15 cellular contexts compared by ENCODE assay signal in the genomic region with DNA sequence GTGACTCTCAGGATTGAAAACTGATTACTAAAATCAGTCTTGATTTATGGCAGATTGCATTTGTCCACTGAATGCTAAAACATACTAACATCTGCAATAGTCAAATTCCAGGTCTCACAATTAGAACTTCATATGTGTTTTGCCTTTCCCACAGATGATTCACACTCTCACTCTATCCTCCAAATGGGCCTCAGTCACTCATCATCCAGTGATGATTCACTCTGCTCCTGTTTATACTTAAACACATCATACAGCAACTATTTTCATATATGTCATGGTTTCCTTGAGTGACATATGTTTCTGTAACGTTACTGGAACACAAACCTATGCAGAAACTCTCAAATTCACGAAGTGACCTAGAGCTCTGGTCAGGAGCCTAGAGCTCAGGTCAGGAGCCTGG.
DNase-seq lines count a peak whose midpoint lies in the region; ATAC-seq and TF ChIP-seq lines count a peak whose summit lies in the region.
"Had no signal": no experiment of that assay in that cellular context is flagged by ENCODE, and none has a peak within 500 bp of the region (broad histone marks: within the 10 kb centered on the region; RNA-seq: fewer than 3 reads in every experiment).

No MANE protein-coding gene starts in this region.

- peak; percentile 43 for ATAC-seq in activated naive CD8-positive, alpha-beta T cell treated with anti-CD3 and anti-CD28 coated beads, Interleukin-2, amount 50 U/mL, for 24 hours
- ATAC-seq in RWPE2 (ENCODE audit: low read depth) (peak; percentile 99), psoas muscle (no peak)
- ATAC-seq: K562, T-helper 17 cell, upper lobe of right lung had no signal

- intact Hi-C loops in psoas muscle (cut with DNase I), result no loop called here

- no peak overlapping the region for H3K4me3 ChIP-seq in RWPE2 (ENCODE audit: severe bottlenecking)
- no peak overlapping the region for H3K4me3 ChIP-seq in fibroblast of mammary gland (ENCODE audit: control insufficient read depth, low read depth, low read length)
- H3K4me3 ChIP-seq in psoas muscle, result no peak overlapping the region
- H3K4me3 ChIP-seq: K562, upper lobe of right lung had no signal

- no peak overlapping the region for H3K4me3 Mint-ChIP-seq in activated naive CD8-positive, alpha-beta T cell treated with anti-CD3 and anti-CD28 coated beads, Interleukin-2, amount 50 U/mL, for 24 hours
- H3K4me3 Mint-ChIP-seq in activated naive CD8-positive, alpha-beta T cell treated with anti-CD3 and anti-CD28 coated beads for 36 hours, result no peak overlapping the region
- H3K4me3 Mint-ChIP-seq: T-helper 17 cell had no signal

- H3K36me3 Mint-ChIP-seq in activated naive CD8-positive, alpha-beta T cell treated with anti-CD3 and anti-CD28 coated beads, Interleukin-2, amount 50 U/mL, for 24 hours (ENCODE audit: low read depth), result no peaks in the 10 kb centered on the region
- no peaks in the 10 kb centered on the region for H3K36me3 Mint-ChIP-seq in activated naive CD8-positive, alpha-beta T cell treated with anti-CD3 and anti-CD28 coated beads for 36 hours

- peaks cover 4% of the 10 kb centered on the region for H3K27me3 Mint-ChIP-seq in activated naive CD8-positive, alpha-beta T cell treated with anti-CD3 and anti-CD28 coated beads, Interleukin-2, amount 50 U/mL, for 24 hours
- peaks cover 4% of the 10 kb centered on the region for H3K27me3 Mint-ChIP-seq in activated naive CD8-positive, alpha-beta T cell treated with anti-CD3 and anti-CD28 coated beads for 36 hours

- H3K27me3 ChIP-seq in RWPE2 (ENCODE audit: insufficient read depth, poor library complexity, severe bottlenecking) (no peaks in the 10 kb centered on the region), psoas muscle (ENCODE audit: insufficient read depth in 3 of 3, low read length in 2 of 3) (no peaks in the 10 kb centered on the region)
- H3K27me3 ChIP-seq: upper lobe of right lung had no signal

- WGBS in psoas muscle, 3 donors, result 59 to 75% (median 68%) methylated on average over 2 of the region's 2 CpGs

- TF ChIP-seq CTCF in RWPE2 (IDR thresholded peaks at IDR 0.05; ENCODE audit: poor library complexity, severe bottlenecking) (no peak), fibroblast of mammary gland (conservative IDR thresholded peaks at IDR 0.05; ENCODE audit: control insufficient read depth, insufficient read depth, low read depth, low read length) (no peak), psoas muscle (IDR thresholded peaks at IDR 0.05) (no peak)

- H3K9me3 Mint-ChIP-seq in activated naive CD8-positive, alpha-beta T cell treated with anti-CD3 and anti-CD28 coated beads, Interleukin-2, amount 50 U/mL, for 24 hours, result no peaks in the 10 kb centered on the region
- H3K9me3 Mint-ChIP-seq in activated naive CD8-positive, alpha-beta T cell treated with anti-CD3 and anti-CD28 coated beads for 36 hours, result no peaks in the 10 kb centered on the region

- H3K4me1 ChIP-seq in RWPE2 (ENCODE audit: insufficient read depth, poor library complexity, severe bottlenecking) (peaks cover 12% of the 10 kb centered on the region), psoas muscle (no peaks in the 10 kb centered on the region)
- H3K4me1 ChIP-seq: upper lobe of right lung had no signal

- no peaks in the 10 kb centered on the region for H3K4me1 Mint-ChIP-seq in activated naive CD8-positive, alpha-beta T cell treated with anti-CD3 and anti-CD28 coated beads, Interleukin-2, amount 50 U/mL, for 24 hours
- no peaks in the 10 kb centered on the region for H3K4me1 Mint-ChIP-seq in activated naive CD8-positive, alpha-beta T cell treated with anti-CD3 and anti-CD28 coated beads for 36 hours

- H3K9me3 ChIP-seq in RWPE2 (ENCODE audit: severe bottlenecking) (no peaks in the 10 kb centered on the region), psoas muscle (no peaks in the 10 kb centered on the region)
- H3K9me3 ChIP-seq: upper lobe of right lung had no signal

- no peak for DNase-seq in activated naive CD8-positive, alpha-beta T cell treated with anti-CD3 and anti-CD28 coated beads, Interleukin-2, amount 50 U/mL, for 24 hours
- no peak for DNase-seq in activated naive CD8-positive, alpha-beta T cell treated with anti-CD3 and anti-CD28 coated beads for 36 hours
- DNase-seq in RWPE2 (ENCODE audit: low spot score) (no peak), fibroblast of mammary gland (ENCODE audit: low read depth) (peak; percentile 93), stromal cell of bone marrow (ENCODE audit: low read depth) (peak; percentile 59), NCI-H524 treated with DMSO at 0.1 percent for 48 hours (lab: John Stamatoyannopoulos, UW) (no peak), KG1 (lab: John Stamatoyannopoulos, UW) (no peak), psoas muscle (no peak)
- DNase-seq: activated CD4-positive, alpha-beta T cell treated with anti-CD3 and anti-CD28 coated beads, Interleukin-2, amount 50 U/mL, for 48 hours; dermis blood vessel endothelial cell; head of caudate nucleus; small intestine; T-helper 17 cell; upper lobe of right lung had no signal

- no peak overlapping the region for H3K27ac ChIP-seq in RWPE2 (ENCODE audit: poor library complexity, severe bottlenecking)
- H3K27ac ChIP-seq in psoas muscle, result no peak overlapping the region
- H3K27ac ChIP-seq: upper lobe of right lung had no signal

- H3K36me3 ChIP-seq in RWPE2 (ENCODE audit: low read depth), result no peaks in the 10 kb centered on the region
- no peaks in the 10 kb centered on the region for H3K36me3 ChIP-seq in psoas muscle (ENCODE audit: insufficient read depth in 1 of 2, low read depth in 1 of 2)
- H3K36me3 ChIP-seq: upper lobe of right lung had no signal

- H3K27ac Mint-ChIP-seq in activated naive CD8-positive, alpha-beta T cell treated with anti-CD3 and anti-CD28 coated beads, Interleukin-2, amount 50 U/mL, for 24 hours, result no peak overlapping the region
- no peak overlapping the region for H3K27ac Mint-ChIP-seq in activated naive CD8-positive, alpha-beta T cell treated with anti-CD3 and anti-CD28 coated beads for 36 hours
- H3K27ac Mint-ChIP-seq: T-helper 17 cell had no signal

Comparison
In these comparisons a context has a peak if more than half of its experiments do, and no peak if none do; other contexts are left out.
1. ATAC-seq: peak in activated naive CD8-positive, alpha-beta T cell treated with anti-CD3 and anti-CD28 coated beads, Interleukin-2, amount 50 U/mL, for 24 hours (single experiment) and RWPE2 (single experiment); none in psoas muscle (0 of 4).
2. DNase-seq: peak in fibroblast of mammary gland (single experiment) and stromal cell of bone marrow (single experiment); none in activated naive CD8-positive, alpha-beta T cell treated with anti-CD3 and anti-CD28 coated beads, Interleukin-2, amount 50 U/mL, for 24 hours (single experiment), activated naive CD8-positive, alpha-beta T cell treated with anti-CD3 and anti-CD28 coated beads for 36 hours (single experiment), RWPE2 (single experiment), NCI-H524 treated with DMSO at 0.1 percent for 48 hours (single experiment), KG1 (single experiment) and psoas muscle (0 of 2).